14 cellular contexts compared by ENCODE assay signal in the genomic region with DNA sequence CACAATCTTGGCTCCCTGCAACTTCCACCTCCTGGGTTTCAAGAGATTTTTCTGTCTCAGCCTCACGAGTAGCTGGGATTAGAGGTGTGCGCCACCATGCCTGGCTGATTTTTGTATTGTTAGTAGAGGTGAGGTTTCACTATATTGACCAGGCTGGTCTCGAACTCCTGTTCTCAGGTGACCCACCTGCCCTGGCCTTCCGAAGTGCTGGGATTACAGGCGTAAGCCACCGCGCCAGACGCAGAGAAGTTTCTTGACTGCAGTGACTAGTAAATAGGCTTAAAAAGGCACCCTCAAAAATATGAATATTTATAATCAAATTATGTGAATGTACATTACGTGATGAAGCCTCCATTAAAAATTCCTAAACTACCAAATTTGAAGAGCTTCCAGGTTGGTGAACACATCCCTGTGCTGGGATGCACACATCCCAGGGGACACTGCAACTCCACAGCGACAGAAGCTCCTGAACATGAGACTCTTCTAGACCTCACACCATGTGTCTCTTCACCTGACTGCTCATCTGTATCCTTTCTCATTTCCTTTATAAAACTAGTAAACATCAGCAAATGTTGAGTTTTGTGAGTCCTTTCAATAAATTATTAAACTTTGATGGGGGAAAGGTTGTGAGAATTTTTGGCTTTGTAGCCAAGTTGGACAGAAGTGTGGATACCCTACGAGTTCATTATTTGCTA.
DNase-seq lines count a peak whose midpoint lies in the region; ATAC-seq lines count a peak whose summit lies in the region.
"Had no signal": no experiment of that assay in that cellular context is flagged by ENCODE, and none has a peak within 500 bp of the region (broad histone marks: within the 10 kb centered on the region; RNA-seq: fewer than 3 reads in every experiment).

No MANE protein-coding gene starts in this region.

- no peaks in the 10 kb centered on the region for H3K36me3 Mint-ChIP-seq in stimulated activated memory B cell treated with anti-CD40 and anti-IgM and Interleukin-4, amounts not matched to agents 10 μg/mL and 1 μg/mL and 100 μg/mL, for 72 hours

- H3K4me1 Mint-ChIP-seq in stimulated activated memory B cell treated with anti-CD40 and anti-IgM and Interleukin-4, amounts not matched to agents 10 μg/mL and 1 μg/mL and 100 μg/mL, for 72 hours, result peaks cover 15% of the 10 kb centered on the region
- H3K4me1 Mint-ChIP-seq: H9 had no signal

- H3K27ac Mint-ChIP-seq in stimulated activated memory B cell treated with anti-CD40 and anti-IgM and Interleukin-4, amounts not matched to agents 10 μg/mL and 1 μg/mL and 100 μg/mL, for 72 hours, result peak overlapping the region; percentile 40
- H3K27ac Mint-ChIP-seq: H9 had no signal

- no peaks in the 10 kb centered on the region for H3K9me3 Mint-ChIP-seq in stimulated activated memory B cell treated with anti-CD40 and anti-IgM and Interleukin-4, amounts not matched to agents 10 μg/mL and 1 μg/mL and 100 μg/mL, for 72 hours
- H3K9me3 Mint-ChIP-seq: H9 had no signal

- H3K27me3 Mint-ChIP-seq in stimulated activated memory B cell treated with anti-CD40 and anti-IgM and Interleukin-4, amounts not matched to agents 10 μg/mL and 1 μg/mL and 100 μg/mL, for 72 hours, result no peaks in the 10 kb centered on the region

- DNase-seq in NCI-H2171 treated with DMSO at 0.1 percent for 48 hours (lab: John Stamatoyannopoulos, UW) (peak; percentile 14), NCI-H2171 (lab: John Stamatoyannopoulos, UW) (no peak), cortex of kidney (lab: John Stamatoyannopoulos, UW) (no peak), SHP77 treated with DMSO at 0.1 percent for 48 hours (lab: John Stamatoyannopoulos, UW) (no peak), iPS-NIHi11 (ENCODE audit: low spot score) (no peak)
- DNase-seq: COR-L47, H9, mesendoderm, NCI-H146, occipital lobe, SJCRH30 had no signal

- ATAC-seq in GM21786 (IDR thresholded peaks at IDR 0.05; ENCODE audit: unreplicated experiment) (peak; percentile 85), HG03108 (IDR thresholded peaks at IDR 0.05; ENCODE audit: unreplicated experiment) (peak; percentile 90)
- no peak for ATAC-seq in stimulated activated memory B cell treated with anti-CD40 and anti-IgM and Interleukin-4, amounts not matched to agents 10 μg/mL and 1 μg/mL and 100 μg/mL, for 72 hours

- H3K4me3 Mint-ChIP-seq in stimulated activated memory B cell treated with anti-CD40 and anti-IgM and Interleukin-4, amounts not matched to agents 10 μg/mL and 1 μg/mL and 100 μg/mL, for 72 hours, result no peak overlapping the region
- H3K4me3 Mint-ChIP-seq: H9 had no signal
